Comparison of ENCODE assay signal across 8 cellular contexts in genomic region chr16:15206439-15206838, GRCh38.
DNase-seq lines count a peak whose midpoint lies in the region; ATAC-seq and TF ChIP-seq lines count a peak whose summit lies in the region.
"Not testable (repeated sequence)": the region's sequence is repeated elsewhere in the genome, so short reads cannot be mapped to it uniquely, and the experiment has no call there.

No MANE protein-coding gene starts in this region.

- H3K27me3 Mint-ChIP-seq in HFFc6 (ENCODE audit: insufficient read depth); T-helper 2 cell treated with Interferon-gamma antibody and Interleukin-4, amounts not matched to agents 5 μg/mL and 100 μg/mL, for 36 hours (ENCODE audit: low read depth); activated naive CD8-positive, alpha-beta T cell treated with anti-CD3 and anti-CD28 coated beads, Interleukin-2, amount 10 ng/mL, durations not matched to agents 7 days and 5 days: not testable (repeated sequence)

- H3K9me3 Mint-ChIP-seq in HFFc6; T-helper 2 cell treated with Interferon-gamma antibody and Interleukin-4, amounts not matched to agents 5 μg/mL and 100 μg/mL, for 36 hours; activated naive CD8-positive, alpha-beta T cell treated with anti-CD3 and anti-CD28 coated beads, Interleukin-2, amount 10 ng/mL, durations not matched to agents 7 days and 5 days: not testable (repeated sequence)

- H3K36me3 Mint-ChIP-seq in HFFc6 (ENCODE audit: low read depth); T-helper 2 cell treated with Interferon-gamma antibody and Interleukin-4, amounts not matched to agents 5 μg/mL and 100 μg/mL, for 36 hours (ENCODE audit: low read depth); activated naive CD8-positive, alpha-beta T cell treated with anti-CD3 and anti-CD28 coated beads, Interleukin-2, amount 10 ng/mL, durations not matched to agents 7 days and 5 days: not testable (repeated sequence)

- DNase-seq in A172 (ENCODE audit: low spot score) (peak; percentile 41), HFFc6 (peak; percentile 23), NCI-H82 (lab: John Stamatoyannopoulos, UW) (peak; percentile 39), fibroblast of gingiva (ENCODE audit: low read depth) (peak; percentile 43), myocyte (ENCODE audit: low read depth) (peak; percentile 48)
- DNase-seq in T-helper 2 cell treated with Interferon-gamma antibody and Interleukin-4, amounts not matched to agents 5 μg/mL and 100 μg/mL, for 36 hours (ENCODE audit: low spot score); activated naive CD8-positive, alpha-beta T cell treated with anti-CD3 and anti-CD28 coated beads, Interleukin-2, amount 10 ng/mL, durations not matched to agents 7 days and 5 days; Right ventricle myocardium superior: not testable (repeated sequence)

- POLR2A ChIA-PET in activated naive CD8-positive, alpha-beta T cell treated with anti-CD3 and anti-CD28 coated beads, Interleukin-2, amount 10 ng/mL, durations not matched to agents 7 days and 5 days (lab: Charles Lee): not testable (repeated sequence)

- H3K27ac Mint-ChIP-seq in HFFc6; T-helper 2 cell treated with Interferon-gamma antibody and Interleukin-4, amounts not matched to agents 5 μg/mL and 100 μg/mL, for 36 hours; activated naive CD8-positive, alpha-beta T cell treated with anti-CD3 and anti-CD28 coated beads, Interleukin-2, amount 10 ng/mL, durations not matched to agents 7 days and 5 days: not testable (repeated sequence)

- not testable (repeated sequence) for TF ChIP-seq CTCF in HFFc6 (IDR thresholded peaks at IDR 0.05)

- H3K4me1 Mint-ChIP-seq in HFFc6 (ENCODE audit: low read depth): peaks cover 12% of the 10 kb centered on the region
- H3K4me1 Mint-ChIP-seq in T-helper 2 cell treated with Interferon-gamma antibody and Interleukin-4, amounts not matched to agents 5 μg/mL and 100 μg/mL, for 36 hours (ENCODE audit: low read depth); activated naive CD8-positive, alpha-beta T cell treated with anti-CD3 and anti-CD28 coated beads, Interleukin-2, amount 10 ng/mL, durations not matched to agents 7 days and 5 days: not testable (repeated sequence)

- peak overlapping the region; percentile 70 for H3K4me3 Mint-ChIP-seq in HFFc6
- H3K4me3 Mint-ChIP-seq in T-helper 2 cell treated with Interferon-gamma antibody and Interleukin-4, amounts not matched to agents 5 μg/mL and 100 μg/mL, for 36 hours: peak overlapping the region; percentile 32
- peak overlapping the region; percentile 16 for H3K4me3 Mint-ChIP-seq in activated naive CD8-positive, alpha-beta T cell treated with anti-CD3 and anti-CD28 coated beads, Interleukin-2, amount 10 ng/mL, durations not matched to agents 7 days and 5 days

- intact Hi-C loops in Right ventricle myocardium superior (cut with DNase I): not testable (repeated sequence)

- not testable (repeated sequence) for ATAC-seq in activated naive CD8-positive, alpha-beta T cell treated with anti-CD3 and anti-CD28 coated beads, Interleukin-2, amount 10 ng/mL, durations not matched to agents 7 days and 5 days (ENCODE audit: low read depth)
- peak; percentile 58 for ATAC-seq in Right ventricle myocardium superior (ENCODE audit: poor library complexity)

Comparison
In these comparisons a context has a peak if more than half of its experiments do, and no peak if none do; other contexts are left out.
1. H3K4me3 Mint-ChIP-seq: peak in every context shown above with its lines; median percentile 70 in HFFc6; 32 in T-helper 2 cell treated with Interferon-gamma antibody and Interleukin-4, amounts not matched to agents 5 μg/mL and 100 μg/mL, for 36 hours; 16 in activated naive CD8-positive, alpha-beta T cell treated with anti-CD3 and anti-CD28 coated beads, Interleukin-2, amount 10 ng/mL, durations not matched to agents 7 days and 5 days.